Comparison of ENCODE assay signal across 26 cellular contexts in genomic region chr17:21318439-21318838, GRCh38. TPM values are rescaled to one million over a fixed set of nuclear protein-coding genes. Genes with fewer than 3 reads are reported as not detected.
DNase-seq lines count a peak whose midpoint lies in the region; ATAC-seq and TF ChIP-seq lines count a peak whose summit lies in the region.
"Had no signal": no experiment of that assay in that cellular context is flagged by ENCODE, and none has a peak within 500 bp of the region (broad histone marks: within the 10 kb centered on the region; RNA-seq: fewer than 3 reads in every experiment).

No MANE protein-coding gene starts in this region.

- H3K4me1 Mint-ChIP-seq in CD14-positive monocyte: peaks cover 14% of the 10 kb centered on the region

- intact Hi-C loops in CD14-positive monocyte (cut with micrococcal nuclease) (no loop called here), posterior vena cava (cut with DNase I) (no loop called here)

- no peaks in the 10 kb centered on the region for H3K9me2 ChIP-seq in Karpas-422 (replicated peaks; ENCODE audit: insufficient read depth, low read length)

- peaks cover 17 to 21% of the 10 kb centered on the region in 2 donors for H3K36me3 Mint-ChIP-seq in CD14-positive monocyte
- H3K36me3 Mint-ChIP-seq: CD4-positive, CD25-positive, alpha-beta regulatory T cell had no signal

- no peak for TF ChIP-seq CTCF in CD14-positive monocyte (IDR thresholded peaks at IDR 0.05)

- H3K4me2 ChIP-seq in Karpas-422 (ENCODE audit: low read depth, low read length, poor library complexity, severe bottlenecking): peak overlapping the region; percentile 60

- no peaks in the 10 kb centered on the region for H3K36me3 ChIP-seq in Karpas-422 (ENCODE audit: insufficient read depth, low read length)

- H3K4me1 ChIP-seq in Karpas-422 (ENCODE audit: low read length): peaks cover 66% of the 10 kb centered on the region

- H3K27ac Mint-ChIP-seq in CD14-positive monocyte: no peak overlapping the region
- H3K27ac Mint-ChIP-seq: activated CD4-positive, alpha-beta T cell treated with anti-CD3 and anti-CD28 coated beads for 36 hours; activated naive CD4-positive, alpha-beta T cell treated with anti-CD3 and anti-CD28 coated beads, Interleukin-2, amount 50 U/mL, for 24 hours; activated T-helper 1 cell treated with anti-CD3 and anti-CD28 coated beads, Interleukin-12 subunit alpha, Interleukin-12 subunit beta, Interleukin-2, Interleukin-4 antibody, amounts not matched to agents 30 ng/mL and 10 ng/mL and 1 ng/mL, durations not matched to agents 14 hours and 24 hours and 36 hours; CD4-positive, CD25-positive, alpha-beta regulatory T cell had no signal

- no peaks in the 10 kb centered on the region for H3K79me2 ChIP-seq in Karpas-422 (ENCODE audit: low read length)

- H3K4me3 Mint-ChIP-seq in CD14-positive monocyte: no peak overlapping the region
- H3K4me3 Mint-ChIP-seq: activated CD4-positive, alpha-beta T cell treated with anti-CD3 and anti-CD28 coated beads for 36 hours; activated naive CD4-positive, alpha-beta T cell treated with anti-CD3 and anti-CD28 coated beads, Interleukin-2, amount 50 U/mL, for 24 hours; activated T-helper 1 cell treated with anti-CD3 and anti-CD28 coated beads, Interleukin-12 subunit alpha, Interleukin-12 subunit beta, Interleukin-2, Interleukin-4 antibody, amounts not matched to agents 30 ng/mL and 10 ng/mL and 1 ng/mL, durations not matched to agents 14 hours and 24 hours and 36 hours had no signal

- no peaks in the 10 kb centered on the region for H4K20me1 ChIP-seq in Karpas-422 (ENCODE audit: insufficient read depth, low read depth, low read length)

- peaks cover 0 to 17% (median 3%) of the 10 kb centered on the region in 7 donors for H3K9me3 Mint-ChIP-seq in CD14-positive monocyte
- H3K9me3 Mint-ChIP-seq: activated naive CD4-positive, alpha-beta T cell treated with anti-CD3 and anti-CD28 coated beads, Interleukin-2, amount 50 U/mL, for 24 hours; activated T-helper 1 cell treated with anti-CD3 and anti-CD28 coated beads, Interleukin-12 subunit alpha, Interleukin-12 subunit beta, Interleukin-2, Interleukin-4 antibody, amounts not matched to agents 30 ng/mL and 10 ng/mL and 1 ng/mL, durations not matched to agents 14 hours and 24 hours and 36 hours had no signal

- no peaks in the 10 kb centered on the region for H3K27me3 ChIP-seq in Karpas-422 (ENCODE audit: low read length)
- H3K27me3 ChIP-seq: right atrium auricular region had no signal

- peak overlapping the region; percentile 54; the same call in 1 of the 2 replicates for H3K4me3 ChIP-seq in Karpas-422 (ENCODE audit: low read length)
- H3K4me3 ChIP-seq: lung, right atrium auricular region had no signal

- DNase-seq in CD14-positive monocyte (ENCODE audit: low spot score): peak; percentile 42
- peak; percentile 97 for DNase-seq in Karpas-422
- DNase-seq in iPS-NIHi11 (ENCODE audit: low spot score): peak; percentile 15
- peak; percentile 80 for DNase-seq in posterior vena cava (ENCODE audit: low spot score)
- DNase-seq in GDM1 (lab: John Stamatoyannopoulos, UW): no peak
- no peak for DNase-seq in NCI-H524 (lab: John Stamatoyannopoulos, UW)
- DNase-seq: activated CD4-positive, alpha-beta T cell treated with anti-CD3 and anti-CD28 coated beads for 36 hours; anterior cingulate cortex; CD4-positive, CD25-positive, alpha-beta regulatory T cell; dermis blood vessel endothelial cell; NCI-H1092 treated with DMSO at 0.1 percent for 48 hours; NCI-H2029 treated with DMSO at 0.1 percent for 48 hours; NCI-H345; NCI-H82; OCI-M1; SIG-M5; stimulated activated CD8-positive, alpha-beta memory T cell treated with anti-CD3 and anti-CD28 coated beads, Interleukin-4, amount 100 ng/mL, for 48 hours; T-helper 1 cell had no signal

- no peaks in the 10 kb centered on the region for H3K9me3 ChIP-seq in Karpas-422 (ENCODE audit: low read length)
- H3K9me3 ChIP-seq: right atrium auricular region had no signal

- H3K9ac ChIP-seq in Karpas-422 (ENCODE audit: low read length): peak overlapping the region; percentile 71

- no peak for ATAC-seq in GM18502 (IDR thresholded peaks at IDR 0.05; ENCODE audit: poor library complexity, unreplicated experiment)
- ATAC-seq in HG03457 (IDR thresholded peaks at IDR 0.05; ENCODE audit: unreplicated experiment): no peak
- ATAC-seq: activated CD4-positive, alpha-beta T cell treated with anti-CD3 and anti-CD28 coated beads for 36 hours; HCT116; HepG2 had no signal

- no peak overlapping the region for H2AFZ ChIP-seq in Karpas-422 (ENCODE audit: low read length)

- peaks cover 4 to 8% (median 5%) of the 10 kb centered on the region in 3 donors for H3K27me3 Mint-ChIP-seq in CD14-positive monocyte (ENCODE audit: low read depth in 3 of 3)
- H3K27me3 Mint-ChIP-seq: activated CD4-positive, alpha-beta T cell treated with anti-CD3 and anti-CD28 coated beads for 36 hours; activated naive CD4-positive, alpha-beta T cell treated with anti-CD3 and anti-CD28 coated beads, Interleukin-2, amount 50 U/mL, for 24 hours; CD4-positive, CD25-positive, alpha-beta regulatory T cell had no signal

- H3K27ac ChIP-seq in Karpas-422 (ENCODE audit: low read length): peak overlapping the region; percentile 99
- H3K27ac ChIP-seq: right atrium auricular region had no signal

RNA-seq across cellular contexts. Expression of gene MAP2K3, which starts 33.9 kb away (rescaled TPM):
- 100 to 1,000 TPM; 107 to 166 TPM for polyA plus RNA-seq in CD14-positive monocyte
- 49.4 and 66.7 TPM in 2 replicates for total RNA-seq in Karpas-422 (2014; rRNA removed; shearing (Covaris generic); ENCODE audit: low replicate concordance)
- total RNA-seq in posterior vena cava: 10 to 100 TPM; 47.7 to 83.4 TPM

RNA-seq across cellular contexts. Expression of gene KCNJ12, which starts 57.7 kb away (rescaled TPM):
- not detected for polyA plus RNA-seq in CD14-positive monocyte
- 0.22 and 1.1 TPM in 2 replicates for total RNA-seq in Karpas-422 (2014; rRNA removed; shearing (Covaris generic); ENCODE audit: low replicate concordance)
- 1 to 10 TPM; 6.8 to 6.9 TPM for total RNA-seq in posterior vena cava
- total RNA-seq: activated CD4-positive, alpha-beta T cell treated with anti-CD3 and anti-CD28 coated beads for 36 hours; activated T-helper 1 cell treated with anti-CD3 and anti-CD28 coated beads, Interleukin-12 subunit alpha, Interleukin-12 subunit beta, Interleukin-2, Interleukin-4 antibody, amounts not matched to agents 30 ng/mL and 10 ng/mL and 1 ng/mL, durations not matched to agents 14 hours and 24 hours and 36 hours; HepG2 had no signal
- polyA plus RNA-seq: CD4-positive, CD25-positive, alpha-beta regulatory T cell; HepG2 had no signal

Comparison
In these comparisons a context has a peak if more than half of its experiments do, and no peak if none do; other contexts are left out.
1. DNase-seq: peak in CD14-positive monocyte (single experiment), Karpas-422 (single experiment), iPS-NIHi11 (single experiment) and posterior vena cava (single experiment); none in GDM1 (single experiment) and NCI-H524 (0 of 2).